In genomic region chr2:149039213-149039724, GRCh38 we compare ENCODE assay signal across 11 cellular contexts. TPM values are rescaled to one million over a fixed set of nuclear protein-coding genes. Genes with fewer than 3 reads are reported as not detected.
DNase-seq lines count a peak whose midpoint lies in the region; ATAC-seq and TF ChIP-seq lines count a peak whose summit lies in the region.
"Had no signal": no experiment of that assay in that cellular context is flagged by ENCODE, and none has a peak within 500 bp of the region (broad histone marks: within the 10 kb centered on the region; RNA-seq: fewer than 3 reads in every experiment).

No MANE protein-coding gene starts in this region.

- H3K4me1 Mint-ChIP-seq in chondrocyte (ENCODE audit: low read depth), result peaks cover 6% of the 10 kb centered on the region
- H3K4me1 Mint-ChIP-seq in nephron, result peaks cover 10% of the 10 kb centered on the region
- H3K4me1 Mint-ChIP-seq: central memory CD8-positive, alpha-beta T cell had no signal

- H3K36me3 ChIP-seq in heart left ventricle, result no peaks in the 10 kb centered on the region

- H3K4me3 Mint-ChIP-seq in chondrocyte (ENCODE audit: unreplicated experiment), result peak overlapping the region; percentile 62
- H3K4me3 Mint-ChIP-seq in nephron, result peak overlapping the region; percentile 76 to 83 (median 78)
- H3K4me3 Mint-ChIP-seq: central memory CD8-positive, alpha-beta T cell had no signal

- H3K36me3 Mint-ChIP-seq in chondrocyte (ENCODE audit: low read depth) (no peaks in the 10 kb centered on the region), nephron (ENCODE audit: low read depth) (no peaks in the 10 kb centered on the region)

- TF ChIP-seq POLR2A in heart left ventricle (IDR thresholded peaks at IDR 0.05), result no peak

- no peaks in the 10 kb centered on the region for H3K9me3 Mint-ChIP-seq in chondrocyte (ENCODE audit: low read depth)
- peaks cover 3% of the 10 kb centered on the region for H3K9me3 Mint-ChIP-seq in nephron
- H3K9me3 Mint-ChIP-seq: central memory CD8-positive, alpha-beta T cell had no signal

- peaks cover 10% of the 10 kb centered on the region for H3K27me3 Mint-ChIP-seq in chondrocyte (ENCODE audit: low read depth)
- peaks cover 41% of the 10 kb centered on the region for H3K27me3 Mint-ChIP-seq in nephron (ENCODE audit: low read depth)

- H3K27ac ChIP-seq in heart left ventricle, result no peak overlapping the region
- H3K27ac ChIP-seq: RWPE1 had no signal

- H3K27ac Mint-ChIP-seq in chondrocyte (ENCODE audit: unreplicated experiment) (no peak overlapping the region), nephron (peak overlapping the region in 2 of 3 experiments; percentile 8 to 65)

- no peaks in the 10 kb centered on the region for H3K9me3 ChIP-seq in heart left ventricle

- WGBS in heart left ventricle, 4 donors, result 37 to 40% (median 38%) methylated on average over 11 of the region's 11 CpGs

- no peak for DNase-seq in AG10803 (ENCODE audit: low read depth)
- no peak for DNase-seq in chondrocyte (ENCODE audit: low spot score)
- DNase-seq in posterior vena cava (ENCODE audit: low spot score), result no peak
- DNase-seq in stimulated activated CD4-positive, alpha-beta T cell treated with anti-CD3 and anti-CD28 coated beads, Interleukin-2, amount 100 ng/mL, for 48 hours, result no peak
- no peak for DNase-seq in effector CD4-positive, alpha-beta T cell
- DNase-seq in heart left ventricle, result no peak
- DNase-seq: activated CD4-positive, alpha-beta T cell treated with anti-CD3 and anti-CD28 coated beads, Interleukin-2, amount 50 U/mL, for 4 hours had no signal

- H3K27me3 ChIP-seq in heart left ventricle, result peaks cover 10 to 47% (median 31%) of the 10 kb centered on the region in 9 donors

- ATAC-seq in HG03025 (IDR thresholded peaks at IDR 0.05; ENCODE audit: low FRiP score, unreplicated experiment) (peak; percentile 12), heart left ventricle (no peak)

- intact Hi-C loops in posterior vena cava (cut with DNase I) (no loop called here), heart left ventricle (cut with DNase I) (loop anchor here in 2 of 10 donors (5.0 to 10.0 kb wide), 2 partner anchors 266 to 523 kb away; no protein-coding TSS in a partner anchor)

- peak overlapping the region; percentile 62 for H3K4me3 ChIP-seq in AG10803 (ENCODE audit: low read length)
- peak overlapping the region in 1 of 12 donors; percentile 44 for H3K4me3 ChIP-seq in heart left ventricle

- TF ChIP-seq CTCF in AG10803 (conservative IDR thresholded peaks at IDR 0.05; ENCODE audit: low read length), result no peak
- no peak for TF ChIP-seq CTCF in chondrocyte (IDR thresholded peaks at IDR 0.05)
- no peak for TF ChIP-seq CTCF in nephron (IDR thresholded peaks at IDR 0.05; ENCODE audit: unreplicated experiment in 3 of 3)
- TF ChIP-seq CTCF in heart left ventricle (IDR thresholded peaks at IDR 0.05), result no peak

- H3K4me1 ChIP-seq in heart left ventricle, result peaks cover 0 to 10% (median 0%) of the 10 kb centered on the region in 12 donors

RNA-seq across cellular contexts. Expression of gene LYPD6B, which starts 0.8 kb away (rescaled TPM):
- 0.36 to 1.2 TPM in 2 of 3 replicates, not detected in the other for total RNA-seq in chondrocyte
- not detected for total RNA-seq in posterior vena cava
- not detected for total RNA-seq in heart left ventricle
- polyA plus RNA-seq in heart left ventricle, result not detected
